In the genomic region with DNA sequence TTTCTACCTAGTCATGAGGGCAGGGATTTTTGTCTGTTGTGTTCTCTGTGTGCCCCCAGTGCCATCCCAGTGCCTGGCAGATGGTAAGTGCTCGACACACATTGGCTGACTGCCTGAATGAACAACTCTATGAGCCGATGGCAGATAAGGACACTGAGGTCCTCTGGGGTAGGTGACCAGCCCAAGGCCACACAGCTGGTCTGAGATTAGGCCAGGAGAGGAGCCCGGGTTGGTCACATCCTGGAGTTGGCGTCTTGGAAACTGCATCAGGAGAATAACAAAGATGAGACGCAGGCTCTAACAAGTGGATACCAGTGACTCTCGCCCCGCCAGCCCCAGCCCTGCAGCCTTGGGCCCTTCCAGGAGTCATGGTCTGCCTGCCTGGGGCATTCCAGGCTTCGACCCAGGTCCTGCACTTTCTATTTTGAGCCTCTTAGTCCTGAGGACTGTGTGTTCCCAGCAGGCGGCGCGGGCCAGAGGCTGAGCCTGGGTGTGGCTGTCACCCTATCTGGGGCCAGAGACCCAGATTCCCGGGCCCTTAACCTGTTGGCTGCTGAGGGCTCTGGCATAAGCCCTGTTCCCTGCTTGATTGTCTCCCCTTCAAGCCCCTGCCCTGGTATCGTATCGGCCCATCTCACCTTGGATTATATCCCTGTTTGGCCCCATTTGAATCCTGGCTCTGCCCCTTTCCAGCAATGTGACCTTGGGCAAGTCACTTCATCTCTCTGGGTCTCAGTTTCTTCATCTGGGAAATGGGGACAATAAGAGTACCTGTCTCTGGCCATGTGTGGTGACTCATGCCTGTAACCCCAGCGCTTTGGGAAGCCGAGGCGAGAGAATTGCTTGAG, we compare ENCODE assay signal across 11 cellular contexts.
DNase-seq lines count a peak whose midpoint lies in the region; ATAC-seq and TF ChIP-seq lines count a peak whose summit lies in the region.
"Had no signal": no experiment of that assay in that cellular context is flagged by ENCODE, and none has a peak within 500 bp of the region (broad histone marks: within the 10 kb centered on the region; RNA-seq: fewer than 3 reads in every experiment).

No MANE protein-coding gene starts in this region.

- H3K36me3 ChIP-seq in colonic mucosa (no peaks in the 10 kb centered on the region), left lung (peaks cover 0 to 19% of the 10 kb centered on the region in 2 donors), thoracic aorta (no peaks in the 10 kb centered on the region)

- no peak overlapping the region for H3K27ac Mint-ChIP-seq in stimulated activated effector memory CD8-positive, alpha-beta T cell treated with anti-CD3 and anti-CD28 coated beads, Interleukin-12 subunit alpha, Interleukin-12 subunit beta, amount 100 ng/mL, for 72 hours
- H3K27ac Mint-ChIP-seq: activated B cell treated with CpG ODN at 0.5 μM for 24 hours; activated naive CD8-positive, alpha-beta T cell treated with anti-CD3 and anti-CD28 coated beads for 36 hours had no signal

- H3K4me1 Mint-ChIP-seq in stimulated activated effector memory CD8-positive, alpha-beta T cell treated with anti-CD3 and anti-CD28 coated beads, Interleukin-12 subunit alpha, Interleukin-12 subunit beta, amount 100 ng/mL, for 72 hours: peaks cover 12% of the 10 kb centered on the region
- H3K4me1 Mint-ChIP-seq: activated B cell treated with CpG ODN at 0.5 μM for 24 hours; activated naive CD8-positive, alpha-beta T cell treated with anti-CD3 and anti-CD28 coated beads for 36 hours had no signal

- H3K4me1 ChIP-seq in colonic mucosa: no peaks in the 10 kb centered on the region
- H3K4me1 ChIP-seq in left lung: peaks cover 20 to 100% of the 10 kb centered on the region in 2 donors
- peaks cover 11 to 35% of the 10 kb centered on the region in 2 donors for H3K4me1 ChIP-seq in thoracic aorta (ENCODE audit: control insufficient read depth in 1 of 2, low read depth in 2 of 2)

- no peak overlapping the region for H3K9ac ChIP-seq in colonic mucosa (ENCODE audit: low read depth in 2 of 2, low read length in 2 of 2)

- H3K4me3 ChIP-seq in colonic mucosa (no peak overlapping the region), left lung (peak overlapping the region in 1 of 2 donors; percentile 35), thoracic aorta (peak overlapping the region; percentile 0)

- H3K4me3 Mint-ChIP-seq in stimulated activated effector memory CD8-positive, alpha-beta T cell treated with anti-CD3 and anti-CD28 coated beads, Interleukin-12 subunit alpha, Interleukin-12 subunit beta, amount 100 ng/mL, for 72 hours: no peak overlapping the region
- H3K4me3 Mint-ChIP-seq: activated B cell treated with CpG ODN at 0.5 μM for 24 hours; activated naive CD8-positive, alpha-beta T cell treated with anti-CD3 and anti-CD28 coated beads for 36 hours had no signal

- no peaks in the 10 kb centered on the region for H3K9me3 Mint-ChIP-seq in stimulated activated effector memory CD8-positive, alpha-beta T cell treated with anti-CD3 and anti-CD28 coated beads, Interleukin-12 subunit alpha, Interleukin-12 subunit beta, amount 100 ng/mL, for 72 hours
- H3K9me3 Mint-ChIP-seq: activated B cell treated with CpG ODN at 0.5 μM for 24 hours; activated naive CD8-positive, alpha-beta T cell treated with anti-CD3 and anti-CD28 coated beads for 36 hours had no signal

- H3K27me3 ChIP-seq in colonic mucosa (no peaks in the 10 kb centered on the region), left lung (no peaks in the 10 kb centered on the region), thoracic aorta (replicated peaks; ENCODE audit: insufficient read depth) (no peaks in the 10 kb centered on the region)

- H3K36me3 Mint-ChIP-seq in stimulated activated effector memory CD8-positive, alpha-beta T cell treated with anti-CD3 and anti-CD28 coated beads, Interleukin-12 subunit alpha, Interleukin-12 subunit beta, amount 100 ng/mL, for 72 hours: no peaks in the 10 kb centered on the region
- H3K36me3 Mint-ChIP-seq: activated naive CD8-positive, alpha-beta T cell treated with anti-CD3 and anti-CD28 coated beads for 36 hours had no signal

- peak; percentile 93 for DNase-seq in HuH-7 (ENCODE audit: low spot score)
- peak; percentile 73 for DNase-seq in colonic mucosa
- DNase-seq in left lung: peak; percentile 77 to 89
- no peak for DNase-seq in thoracic aorta (ENCODE audit: low spot score)
- DNase-seq in stimulated activated effector memory CD8-positive, alpha-beta T cell treated with anti-CD3 and anti-CD28 coated beads, Interleukin-12 subunit alpha, Interleukin-12 subunit beta, amount 100 ng/mL, for 72 hours (ENCODE audit: low spot score in 2 of 2): no peak
- DNase-seq in NCI-H146 treated with DMSO at 0.1 percent for 48 hours (lab: John Stamatoyannopoulos, UW; ENCODE audit: unreplicated experiment): no peak
- DNase-seq: activated B cell treated with CpG ODN at 0.5 μM for 24 hours; activated naive CD8-positive, alpha-beta T cell treated with anti-CD3 and anti-CD28 coated beads for 36 hours; NCI-H524 treated with DMSO at 0.1 percent for 48 hours had no signal

- TF ChIP-seq CTCF in colonic mucosa (IDR thresholded peaks at IDR 0.05) (peak; percentile 43), left lung (IDR thresholded peaks at IDR 0.05) (peak; percentile 9 to 29), thoracic aorta (IDR thresholded peaks at IDR 0.05) (peak; percentile 45)

- intact Hi-C loops in colonic mucosa (cut with DNase I) (loop anchor here (10.0 kb wide), 1 partner anchor 186 kb away; no protein-coding TSS in a partner anchor), left lung (cut with DNase I) (no loop called here)

- H3K27ac ChIP-seq in colonic mucosa (no peak overlapping the region), left lung (peak overlapping the region; percentile 1 to 96), thoracic aorta (peak overlapping the region; percentile 41 to 70)

- H3K9me3 ChIP-seq in colonic mucosa (no peaks in the 10 kb centered on the region), left lung (no peaks in the 10 kb centered on the region), thoracic aorta (no peaks in the 10 kb centered on the region)

- ATAC-seq in left lung (peak; percentile 63), thoracic aorta (ENCODE audit: insufficient number of reproducible peaks, low FRiP score, low read depth) (peak; percentile 64), HG03097 (IDR thresholded peaks at IDR 0.05; ENCODE audit: low FRiP score, unreplicated experiment) (no peak), HG03045 (IDR thresholded peaks at IDR 0.05; ENCODE audit: unreplicated experiment) (no peak)
- ATAC-seq in stimulated activated effector memory CD8-positive, alpha-beta T cell treated with anti-CD3 and anti-CD28 coated beads, Interleukin-12 subunit alpha, Interleukin-12 subunit beta, amount 100 ng/mL, for 72 hours: no peak

Comparison
In these comparisons a context has a peak if more than half of its experiments do, and no peak if none do; other contexts are left out.
1. DNase-seq: peak in HuH-7 (single experiment), colonic mucosa (single experiment) and left lung (2 of 2); none in thoracic aorta (single experiment), stimulated activated effector memory CD8-positive, alpha-beta T cell treated with anti-CD3 and anti-CD28 coated beads, Interleukin-12 subunit alpha, Interleukin-12 subunit beta, amount 100 ng/mL, for 72 hours (0 of 2) and NCI-H146 treated with DMSO at 0.1 percent for 48 hours (single experiment).
2. ATAC-seq: peak in left lung (single experiment) and thoracic aorta (single experiment); none in stimulated activated effector memory CD8-positive, alpha-beta T cell treated with anti-CD3 and anti-CD28 coated beads, Interleukin-12 subunit alpha, Interleukin-12 subunit beta, amount 100 ng/mL, for 72 hours (single experiment), HG03097 (single experiment) and HG03045 (single experiment).
3. Peak in every context shown above with its lines, with median percentiles within 50 percentile points of each other: CTCF ChIP-seq.